Comparison of ENCODE assay signal across 22 cellular contexts in the genomic region with DNA sequence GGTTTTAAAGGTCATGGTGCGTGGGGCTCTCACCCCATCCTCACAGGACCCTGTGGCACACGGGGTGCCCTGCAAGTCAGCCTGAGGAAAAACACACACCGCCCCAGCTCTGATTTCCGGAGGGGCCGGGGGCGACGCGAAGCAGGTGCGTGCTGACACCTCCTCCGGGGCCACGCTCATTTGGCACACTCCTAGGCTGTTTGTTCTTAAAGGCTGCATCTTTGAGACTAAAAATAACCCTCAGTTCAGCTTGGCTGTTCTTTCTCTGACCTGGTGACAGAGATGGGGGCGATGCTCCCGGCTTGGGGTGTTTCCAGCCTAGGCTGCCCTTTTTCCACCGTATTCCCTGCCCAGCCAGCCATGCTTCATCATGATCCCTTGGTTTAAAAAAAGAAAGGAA.
DNase-seq lines count a peak whose midpoint lies in the region; ATAC-seq and TF ChIP-seq lines count a peak whose summit lies in the region.
"Had no signal": no experiment of that assay in that cellular context is flagged by ENCODE, and none has a peak within 500 bp of the region (broad histone marks: within the 10 kb centered on the region; RNA-seq: fewer than 3 reads in every experiment).

No MANE protein-coding gene starts in this region.

- dilution Hi-C loops in mammary epithelial cell (cut with HindIII; ENCODE audit: low sequenced_read_pairs) = no loop called here

- H3K4me3 ChIP-seq in BLaER1 (no peak overlapping the region), mammary epithelial cell (replicated peaks in 1 of 3; ENCODE audit: insufficient read depth in 1 of 3, low read depth in 2 of 3, low read length in 3 of 3) (no peak overlapping the region), mesenchymal stem cell (ENCODE audit: insufficient read depth in 1 of 2, low read depth in 1 of 2, low read length in 2 of 2) (no peak overlapping the region), gastrocnemius medialis (no peak overlapping the region)
- H3K4me3 ChIP-seq: smooth muscle cell had no signal

- CTCF ChIA-PET in mammary epithelial cell (lab: Charles Lee; ENCODE audit: low non-redundant PET) = interaction anchor here (0.6 kb wide), 1 partner anchor 109 kb away, joined by 3 read pairs; no protein-coding TSS in a partner anchor

- H4K91ac ChIP-seq in mesenchymal stem cell (ENCODE audit: low read length) = peak overlapping the region; percentile 14

- BruUV-seq in mammary epithelial cell (replicated peaks; lab: Mats Ljungman, UMichigan) = no TSS peak

- no peak overlapping the region for H3K14ac ChIP-seq in mesenchymal stem cell (ENCODE audit: low read length in 2 of 2)

- H3K4me2 ChIP-seq in BLaER1 (peak overlapping the region; percentile 13; the same call in 1 of the 2 replicates), mammary epithelial cell (ENCODE audit: insufficient read depth, low read depth, low read length) (peak overlapping the region; percentile 24), mesenchymal stem cell (ENCODE audit: low read length, poor library complexity, severe bottlenecking) (no peak overlapping the region)
- H3K4me2 ChIP-seq: smooth muscle cell had no signal

- no peaks in the 10 kb centered on the region for H3K79me2 ChIP-seq in mammary epithelial cell (ENCODE audit: insufficient read depth, low read length)

- no peak overlapping the region for H2BK15ac ChIP-seq in mesenchymal stem cell (ENCODE audit: low read depth, poor library complexity, severe bottlenecking)

- no peak overlapping the region for H3K23ac ChIP-seq in mesenchymal stem cell (ENCODE audit: low read length in 2 of 2)

- H3K27ac ChIP-seq in BLaER1 (no peak overlapping the region), mammary epithelial cell (ENCODE audit: insufficient read depth, low read depth, low read length) (peak overlapping the region; percentile 87), mesenchymal stem cell (ENCODE audit: low read length, poor library complexity, severe bottlenecking) (no peak overlapping the region), gastrocnemius medialis (peak overlapping the region; percentile 8 to 83 (median 64))
- H3K27ac ChIP-seq: VCaP had no signal

- intact Hi-C loops in mammary epithelial cell (cut with micrococcal nuclease) (no loop called here), gastrocnemius medialis (cut with DNase I; ENCODE audit: low total_unique reads) (loop anchor here (5.0 kb wide), 2 partner anchors 41 to 56 kb away; no protein-coding TSS in a partner anchor)

- peak overlapping the region; percentile 18 to 21 for H2BK12ac ChIP-seq in mesenchymal stem cell (ENCODE audit: low read length in 2 of 2)

- no peak overlapping the region for H2BK5ac ChIP-seq in mesenchymal stem cell (ENCODE audit: low read depth, low read length, poor library complexity, severe bottlenecking)

- H3K27me3 ChIP-seq in BLaER1 (no peaks in the 10 kb centered on the region), mammary epithelial cell (ENCODE audit: insufficient read depth, low read length) (no peaks in the 10 kb centered on the region), mesenchymal stem cell (ENCODE audit: control insufficient read depth in 1 of 2, insufficient read depth in 1 of 2, low read length in 2 of 2) (no peaks in the 10 kb centered on the region), gastrocnemius medialis (no peaks in the 10 kb centered on the region)

- ATAC-seq in gastrocnemius medialis (peak; percentile 40 to 72), HG02623 (IDR thresholded peaks at IDR 0.05; ENCODE audit: unreplicated experiment) (no peak)
- ATAC-seq: natural killer cell; stimulated activated memory B cell treated with anti-CD40 and anti-IgM and Interleukin-4, amounts not matched to agents 10 μg/mL and 1 μg/mL and 100 μg/mL, for 72 hours had no signal

- DNase-seq in mammary epithelial cell (no peak), mesenchymal stem cell (no peak), gastrocnemius medialis (peak; percentile 27 to 59), cerebellar cortex (ENCODE audit: low spot score) (no peak), DMS153 (lab: John Stamatoyannopoulos, UW) (no peak)
- no peak for DNase-seq in activated naive CD4-positive, alpha-beta T cell (lab: John Stamatoyannopoulos, UW)
- DNase-seq: activated CD4-positive, alpha-beta T cell treated with anti-CD3 and anti-CD28 coated beads, Interleukin-2, amount 50 U/mL, for 1 hour; activated naive CD8-positive, alpha-beta T cell treated with anti-CD3 and anti-CD28 coated beads for 36 hours; DMS79 treated with DMSO at 0.1 percent for 48 hours; effector CD8-positive, alpha-beta T cell; HFFc6; Kasumi-1; kidney; natural killer cell; NCI-H1048; NCI-H2029; posterior cingulate gyrus had no signal

- H4K8ac ChIP-seq in mesenchymal stem cell (ENCODE audit: low read length) = peak overlapping the region; percentile 69

- WGBS in mammary epithelial cell (ENCODE audit: low coverage, missing lambda C conversion rate) = 43% methylated on average over 13 of the region's 14 CpGs
- 94% methylated on average over 13 of the region's 14 CpGs for WGBS in mesenchymal stem cell

- no peak overlapping the region for H3K4ac ChIP-seq in mesenchymal stem cell (ENCODE audit: low read depth in 1 of 2, low read length in 2 of 2)

- no peak for TF ChIP-seq POLR2A in gastrocnemius medialis (IDR thresholded peaks at IDR 0.05)

- H3K79me1 ChIP-seq in mesenchymal stem cell (replicated peaks; ENCODE audit: low read length, poor library complexity, severe bottlenecking) = peaks cover 2% of the 10 kb centered on the region

- TF ChIP-seq CTCF in mammary epithelial cell (conservative IDR thresholded peaks at IDR 0.05 in 1 of 2, IDR thresholded peaks at IDR 0.05 in 1 of 2; ENCODE audit: extremely low read depth in 1 of 2, insufficient read depth in 1 of 2, low read depth in 1 of 2, low read length in 2 of 2) (no peak), gastrocnemius medialis (IDR thresholded peaks at IDR 0.05 in 4 of 5, conservative IDR thresholded peaks at IDR 0.05 in 1 of 5) (no peak)

- no peaks in the 10 kb centered on the region for H3K36me3 ChIP-seq in BLaER1
- no peaks in the 10 kb centered on the region for H3K36me3 ChIP-seq in mammary epithelial cell (ENCODE audit: insufficient read depth, low read length)
- no peaks in the 10 kb centered on the region for H3K36me3 ChIP-seq in mesenchymal stem cell (ENCODE audit: control insufficient read depth in 1 of 2, insufficient read depth in 2 of 2, low read depth in 1 of 2, low read length in 2 of 2)
- H3K36me3 ChIP-seq in gastrocnemius medialis = no peaks in the 10 kb centered on the region

- H4K20me1 ChIP-seq in BLaER1 = no peaks in the 10 kb centered on the region
- H4K20me1 ChIP-seq in mammary epithelial cell (ENCODE audit: insufficient read depth, low read length) = no peaks in the 10 kb centered on the region

- H3K9ac ChIP-seq in BLaER1 = no peak overlapping the region
- no peak overlapping the region for H3K9ac ChIP-seq in mammary epithelial cell (ENCODE audit: insufficient read depth, low read length)
- no peak overlapping the region for H3K9ac ChIP-seq in mesenchymal stem cell (ENCODE audit: low read length)

- peak overlapping the region; percentile 88 for H2AK5ac ChIP-seq in mesenchymal stem cell (ENCODE audit: low read length, severe bottlenecking)

- H3K18ac ChIP-seq in mesenchymal stem cell (ENCODE audit: low read depth in 1 of 2, low read length in 2 of 2) = peak overlapping the region in 1 of 2 experiments; percentile 59

- H3K9me3 ChIP-seq in BLaER1 (no peaks in the 10 kb centered on the region), mammary epithelial cell (replicated peaks; ENCODE audit: insufficient read depth, low read length) (no peaks in the 10 kb centered on the region), mesenchymal stem cell (ENCODE audit: control insufficient read depth, low read length) (no peaks in the 10 kb centered on the region), gastrocnemius medialis (no peaks in the 10 kb centered on the region)

- H3K4me1 ChIP-seq in BLaER1 = peaks cover 22% of the 10 kb centered on the region
- peaks cover 67% of the 10 kb centered on the region for H3K4me1 ChIP-seq in mammary epithelial cell (ENCODE audit: insufficient read depth, low read length)
- peaks cover 27% of the 10 kb centered on the region for H3K4me1 ChIP-seq in mesenchymal stem cell (ENCODE audit: control insufficient read depth, insufficient read depth, low read depth, low read length)
- peaks cover 44 to 55% of the 10 kb centered on the region in 2 donors for H3K4me1 ChIP-seq in gastrocnemius medialis

- in situ Hi-C loops in mammary epithelial cell (cut with MboI; ENCODE audit: low sequenced_read_pairs in 2 of 2) (no loop called here), gastrocnemius medialis (cut with MboI; ENCODE audit: low sequenced_read_pairs in 4 of 4) (no loop called here)

- H2BK120ac ChIP-seq in mesenchymal stem cell (ENCODE audit: low read depth, low read length) = no peak overlapping the region

- H2AFZ ChIP-seq in mammary epithelial cell (ENCODE audit: low read depth, low read length) (peak overlapping the region; percentile 31), mesenchymal stem cell (ENCODE audit: low read depth, low read length) (no peak overlapping the region)

Comparison
In these comparisons a context has a peak if more than half of its experiments do, and no peak if none do; other contexts are left out.
1. H3K27ac ChIP-seq: peak in mammary epithelial cell (single experiment) and gastrocnemius medialis (4 of 4); none in BLaER1 (single experiment) and mesenchymal stem cell (single experiment).
2. DNase-seq: peak in gastrocnemius medialis (2 of 2); none in mammary epithelial cell (single experiment), mesenchymal stem cell (single experiment), cerebellar cortex (single experiment), activated naive CD4-positive, alpha-beta T cell (0 of 4) and DMS153 (single experiment).